Comparison of ENCODE assay signal across 12 cellular contexts in genomic region chr17:57924677-57925076, GRCh38. TPM values are rescaled to one million over a fixed set of nuclear protein-coding genes. Genes with fewer than 3 reads are reported as not detected.
DNase-seq lines count a peak whose midpoint lies in the region; ATAC-seq and TF ChIP-seq lines count a peak whose summit lies in the region.
"Had no signal": no experiment of that assay in that cellular context is flagged by ENCODE, and none has a peak within 500 bp of the region (broad histone marks: within the 10 kb centered on the region; RNA-seq: fewer than 3 reads in every experiment).

No MANE protein-coding gene starts in this region.

- DNase-seq in NCI-H2029 treated with DMSO at 0.1 percent for 48 hours (lab: John Stamatoyannopoulos, UW) (peak; percentile 44), body of pancreas (peak in 3 of 4 donors; percentile 44 to 70 (median 67)), mesenchymal stem cell (no peak), aorta (no peak)
- DNase-seq in activated CD8-positive, alpha-beta T cell treated with anti-CD3 and anti-CD28 coated beads for 36 hours = no peak
- DNase-seq: activated CD8-positive, alpha-beta memory T cell treated with anti-CD3 and anti-CD28 coated beads, Interleukin-2, amount 50 U/mL, for 4 hours; NCI-H748 treated with DMSO at 0.1 percent for 48 hours had no signal

- no peak overlapping the region for H3K18ac ChIP-seq in mesenchymal stem cell (ENCODE audit: low read depth in 1 of 2, low read length in 2 of 2)

- no peaks in the 10 kb centered on the region for H3K9me3 ChIP-seq in BLaER1
- no peaks in the 10 kb centered on the region for H3K9me3 ChIP-seq in body of pancreas
- H3K9me3 ChIP-seq in mesenchymal stem cell (ENCODE audit: control insufficient read depth, low read length) = no peaks in the 10 kb centered on the region
- H3K9me3 ChIP-seq in aorta (ENCODE audit: control insufficient read depth, low read length) = no peaks in the 10 kb centered on the region

- no peak overlapping the region for H2BK15ac ChIP-seq in mesenchymal stem cell (ENCODE audit: low read depth, poor library complexity, severe bottlenecking)

- ATAC-seq in body of pancreas = peak; percentile 54
- ATAC-seq in HG03571 (IDR thresholded peaks at IDR 0.05; ENCODE audit: unreplicated experiment) = no peak
- ATAC-seq in activated CD8-positive, alpha-beta T cell treated with anti-CD3 and anti-CD28 coated beads for 36 hours = no peak
- no peak for ATAC-seq in aorta (ENCODE audit: low FRiP score)
- no peak for ATAC-seq in GM19035 (IDR thresholded peaks at IDR 0.05; ENCODE audit: unreplicated experiment)

- no peak overlapping the region for H3K14ac ChIP-seq in mesenchymal stem cell (ENCODE audit: low read length in 2 of 2)

- CTCF ChIA-PET in activated CD8-positive, alpha-beta T cell treated with anti-CD3 and anti-CD28 coated beads for 36 hours (lab: Charles Lee) = interaction anchor here (1.4 kb wide), 1 partner anchor 32 kb away, joined by 4 read pairs; no protein-coding TSS in a partner anchor

- H2BK120ac ChIP-seq in mesenchymal stem cell (ENCODE audit: low read depth, low read length) = no peak overlapping the region

- no peaks in the 10 kb centered on the region for H3K36me3 ChIP-seq in BLaER1
- no peaks in the 10 kb centered on the region for H3K36me3 ChIP-seq in body of pancreas (replicated peaks in 1 of 2; ENCODE audit: insufficient read depth in 1 of 2, low read depth in 2 of 2)
- peaks cover 6% of the 10 kb centered on the region in 2 experiments for H3K36me3 ChIP-seq in mesenchymal stem cell (ENCODE audit: control insufficient read depth in 1 of 2, insufficient read depth in 2 of 2, low read depth in 1 of 2, low read length in 2 of 2)
- no peaks in the 10 kb centered on the region for H3K36me3 ChIP-seq in aorta (ENCODE audit: control insufficient read depth in 1 of 2, insufficient read depth in 2 of 2, low read length in 1 of 2)

- no peak overlapping the region for H3K4me3 Mint-ChIP-seq in activated CD8-positive, alpha-beta T cell treated with anti-CD3 and anti-CD28 coated beads for 36 hours
- H3K4me3 Mint-ChIP-seq: activated naive CD8-positive, alpha-beta T cell; dendritic cell treated with granulocyte-macrophage colony-stimulating factor and Interleukin-4, amounts not matched to agents 40 ng/mL and 50 ng/mL, for 4 days had no signal

- H4K8ac ChIP-seq in mesenchymal stem cell (ENCODE audit: low read length) = no peak overlapping the region

- WGBS in body of pancreas, 2 donors = 40 to 61% methylated on average over 2 to 4 of the region's 4 CpGs
- whole genome bisulfite sequencing in mesenchymal stem cell = 93% methylated on average over 2 of the region's 4 CpGs
- WGBS in aorta, 2 donors = 55 to 70% methylated on average over 4 of the region's 4 CpGs

- no peaks in the 10 kb centered on the region for H3K9me3 Mint-ChIP-seq in activated CD8-positive, alpha-beta T cell treated with anti-CD3 and anti-CD28 coated beads for 36 hours
- H3K9me3 Mint-ChIP-seq: dendritic cell treated with granulocyte-macrophage colony-stimulating factor and Interleukin-4, amounts not matched to agents 40 ng/mL and 50 ng/mL, for 4 days had no signal

- no peak overlapping the region for H2BK5ac ChIP-seq in mesenchymal stem cell (ENCODE audit: low read depth, low read length, poor library complexity, severe bottlenecking)

- no peak overlapping the region for H4K91ac ChIP-seq in mesenchymal stem cell (ENCODE audit: low read length)

- no peak overlapping the region for H2AFZ ChIP-seq in mesenchymal stem cell (ENCODE audit: low read depth, low read length)

- H3K4me2 ChIP-seq in BLaER1 (peak overlapping the region; percentile 94), mesenchymal stem cell (ENCODE audit: low read length, poor library complexity, severe bottlenecking) (no peak overlapping the region)

- peaks cover 8% of the 10 kb centered on the region; the same call in 1 of the 2 replicates for H4K20me1 ChIP-seq in BLaER1

- no peak overlapping the region for H3K9ac ChIP-seq in BLaER1
- no peak overlapping the region for H3K9ac ChIP-seq in mesenchymal stem cell (ENCODE audit: low read length)

- H3K4me3 ChIP-seq in BLaER1 (no peak overlapping the region), body of pancreas (no peak overlapping the region), mesenchymal stem cell (ENCODE audit: insufficient read depth in 1 of 2, low read depth in 1 of 2, low read length in 2 of 2) (no peak overlapping the region), aorta (ENCODE audit: low read length in 2 of 2) (no peak overlapping the region)

- no peaks in the 10 kb centered on the region for H3K4me1 Mint-ChIP-seq in activated CD8-positive, alpha-beta T cell treated with anti-CD3 and anti-CD28 coated beads for 36 hours (ENCODE audit: low read depth)

- H3K79me1 ChIP-seq in mesenchymal stem cell (replicated peaks; ENCODE audit: low read length, poor library complexity, severe bottlenecking) = peaks cover 22% of the 10 kb centered on the region

- POLR2A ChIA-PET in activated CD8-positive, alpha-beta T cell treated with anti-CD3 and anti-CD28 coated beads for 36 hours (lab: Charles Lee) = no interaction called here

- intact Hi-C loops in body of pancreas (cut with DNase I) = no loop called here
- intact Hi-C loops in activated CD8-positive, alpha-beta T cell treated with anti-CD3 and anti-CD28 coated beads for 36 hours (cut with micrococcal nuclease) = no loop called here
- intact Hi-C loops in aorta (cut with DNase I) = no loop called here

- H3K27ac Mint-ChIP-seq in activated CD8-positive, alpha-beta T cell treated with anti-CD3 and anti-CD28 coated beads for 36 hours = no peak overlapping the region
- H3K27ac Mint-ChIP-seq: activated naive CD8-positive, alpha-beta T cell; dendritic cell treated with granulocyte-macrophage colony-stimulating factor and Interleukin-4, amounts not matched to agents 40 ng/mL and 50 ng/mL, for 4 days had no signal

- H3K27me3 ChIP-seq in BLaER1 (no peaks in the 10 kb centered on the region), body of pancreas (no peaks in the 10 kb centered on the region), mesenchymal stem cell (ENCODE audit: control insufficient read depth in 1 of 2, insufficient read depth in 1 of 2, low read length in 2 of 2) (no peaks in the 10 kb centered on the region), aorta (ENCODE audit: control insufficient read depth in 1 of 2, insufficient read depth in 2 of 2, low read length in 1 of 2) (no peaks in the 10 kb centered on the region)

- H3K36me3 Mint-ChIP-seq in activated CD8-positive, alpha-beta T cell treated with anti-CD3 and anti-CD28 coated beads for 36 hours (ENCODE audit: low read depth) = no peaks in the 10 kb centered on the region
- H3K36me3 Mint-ChIP-seq: activated naive CD8-positive, alpha-beta T cell had no signal

- H3K4me1 ChIP-seq in BLaER1 (peaks cover 57% of the 10 kb centered on the region), body of pancreas (peaks cover 50% of the 10 kb centered on the region), mesenchymal stem cell (ENCODE audit: control insufficient read depth, insufficient read depth, low read depth, low read length) (peaks cover 33% of the 10 kb centered on the region), aorta (ENCODE audit: control insufficient read depth in 1 of 2, insufficient read depth in 2 of 2, low read length in 2 of 2) (peaks cover 2 to 6% of the 10 kb centered on the region in 2 donors)

- no peak overlapping the region for H3K4ac ChIP-seq in mesenchymal stem cell (ENCODE audit: low read depth in 1 of 2, low read length in 2 of 2)

- H2AK5ac ChIP-seq in mesenchymal stem cell (ENCODE audit: low read length, severe bottlenecking) = peak overlapping the region; percentile 74

- TF ChIP-seq CTCF in body of pancreas (IDR thresholded peaks at IDR 0.05) = no peak
- TF ChIP-seq CTCF in activated CD8-positive, alpha-beta T cell treated with anti-CD3 and anti-CD28 coated beads for 36 hours (IDR thresholded peaks at IDR 0.05) = no peak

- no peak overlapping the region for H2BK12ac ChIP-seq in mesenchymal stem cell (ENCODE audit: low read length in 2 of 2)

- no peak for TF ChIP-seq POLR2A in body of pancreas (IDR thresholded peaks at IDR 0.05)

- H3K23ac ChIP-seq in mesenchymal stem cell (ENCODE audit: low read length in 2 of 2) = no peak overlapping the region

- H3K27me3 Mint-ChIP-seq in activated CD8-positive, alpha-beta T cell treated with anti-CD3 and anti-CD28 coated beads for 36 hours = peaks cover 12% of the 10 kb centered on the region
- H3K27me3 Mint-ChIP-seq: dendritic cell treated with granulocyte-macrophage colony-stimulating factor and Interleukin-4, amounts not matched to agents 40 ng/mL and 50 ng/mL, for 4 days had no signal

- H3K27ac ChIP-seq in BLaER1 (peak overlapping the region; percentile 3; the same call in 1 of the 2 replicates), body of pancreas (peak overlapping the region in 2 of 4 donors; percentile 41 to 51), mesenchymal stem cell (ENCODE audit: low read length, poor library complexity, severe bottlenecking) (peak overlapping the region; percentile 44), aorta (ENCODE audit: low read depth in 1 of 2, low read length in 2 of 2) (no peak overlapping the region)

RNA-seq across cellular contexts. Expression of gene CUEDC1, which starts 30.5 kb away (rescaled TPM):
- 10 to 100 TPM; 35.8 to 48.1 TPM for total RNA-seq in body of pancreas
- 23.1 TPM for polyA plus RNA-seq in mesenchymal stem cell (2013, experiment 1 of 2)
- polyA plus RNA-seq in mesenchymal stem cell (2013, experiment 2 of 2) = 22.1 TPM
- under 1 TPM; 0.29 to 0.40 TPM for total RNA-seq in activated CD8-positive, alpha-beta T cell treated with anti-CD3 and anti-CD28 coated beads for 36 hours
- 10 to 100 TPM; 42.9 to 43.6 TPM for total RNA-seq in aorta
- polyA plus RNA-seq in aorta = 10 to 100 TPM; 25.4 to 26.7 TPM

Comparison
In these comparisons a context has a peak if more than half of its experiments do, and no peak if none do; other contexts are left out.
1. H3K27ac ChIP-seq: peak in BLaER1 (single experiment) and mesenchymal stem cell (single experiment); none in aorta (0 of 2).
2. DNase-seq: peak in NCI-H2029 treated with DMSO at 0.1 percent for 48 hours (single experiment) and body of pancreas (3 of 4); none in mesenchymal stem cell (single experiment), activated CD8-positive, alpha-beta T cell treated with anti-CD3 and anti-CD28 coated beads for 36 hours (single experiment) and aorta (0 of 2).
3. RNA of gene CUEDC1, which starts 30.5 kb away (total RNA-seq): 35.8 to 48.1 TPM in body of pancreas and 42.9 to 43.6 TPM in aorta; 0.29 to 0.40 TPM in activated CD8-positive, alpha-beta T cell treated with anti-CD3 and anti-CD28 coated beads for 36 hours; every median in the first group is over 10 times any median in the second.